Comparison of ENCODE assay signal across 26 cellular contexts in the genomic region with DNA sequence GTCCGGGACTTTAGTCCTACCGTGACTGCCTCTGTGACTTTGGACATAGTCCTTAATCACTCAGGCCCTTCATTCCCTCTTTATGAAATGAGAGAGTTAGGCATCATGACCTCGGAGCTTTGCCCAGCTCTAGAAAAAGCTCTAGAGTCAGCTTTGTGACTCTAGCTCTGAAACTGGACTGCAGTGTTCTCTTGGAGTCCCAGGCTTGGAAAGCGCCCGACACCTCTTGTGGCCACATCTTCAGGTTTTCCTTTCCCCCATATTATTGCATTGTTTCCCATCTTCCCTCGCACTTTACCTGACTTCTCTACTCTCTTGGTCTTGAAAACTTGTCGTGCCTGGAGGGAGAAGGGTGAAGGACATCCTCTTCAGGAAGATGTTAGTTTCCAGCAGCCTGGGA. TPM values are rescaled to one million over a fixed set of nuclear protein-coding genes. Genes with fewer than 3 reads are reported as not detected.
"Had no signal": no experiment of that assay in that cellular context is flagged by ENCODE, and none has a peak within 500 bp of the region (broad histone marks: within the 10 kb centered on the region; RNA-seq: fewer than 3 reads in every experiment).

No MANE protein-coding gene starts in this region.

- H3K27me3 Mint-ChIP-seq: stimulated activated naive CD8-positive, alpha-beta T cell treated with anti-CD3 and anti-CD28 coated beads, Interleukin-15, Interleukin-2, amounts not matched to agents 100 ng/mL and 50 ng/mL, for 24 hours had no signal

- H3K79me2 ChIP-seq: hepatocyte had no signal

- H3K4me1 Mint-ChIP-seq: mesothelial cell of epicardium, naive B cell, natural killer cell had no signal

- H3K27ac Mint-ChIP-seq: mesothelial cell of epicardium; naive B cell; natural killer cell; progenitor cell of endocrine pancreas; stimulated activated naive CD8-positive, alpha-beta T cell treated with anti-CD3 and anti-CD28 coated beads, Interleukin-15, Interleukin-2, amounts not matched to agents 100 ng/mL and 50 ng/mL, for 24 hours had no signal

- ATAC-seq: left colon, left lung, natural killer cell, right cardiac atrium had no signal

- H3K36me3 ChIP-seq: heart left ventricle, left lung, ovary, suprapubic skin, thoracic aorta, tibial artery, upper lobe of right lung had no signal

- H3K4me2 ChIP-seq: hepatocyte had no signal

- H3K27me3 ChIP-seq: heart left ventricle, hepatocyte, left lung, ovary, upper lobe of right lung had no signal

- H3K4me3 ChIP-seq: heart left ventricle, hepatocyte, left lung, lung, ovary, suprapubic skin, thoracic aorta, tibial artery, upper lobe of right lung had no signal

- H2AFZ ChIP-seq: hepatocyte had no signal

- H3K9me3 Mint-ChIP-seq: mesothelial cell of epicardium; naive B cell; natural killer cell; stimulated activated naive CD8-positive, alpha-beta T cell treated with anti-CD3 and anti-CD28 coated beads, Interleukin-15, Interleukin-2, amounts not matched to agents 100 ng/mL and 50 ng/mL, for 24 hours had no signal

- FAIRE-seq: kidney, urothelium cell line had no signal

- H3K36me3 Mint-ChIP-seq: mesothelial cell of epicardium, naive B cell, natural killer cell had no signal

- H3K4me3 Mint-ChIP-seq: mesothelial cell of epicardium; naive B cell; natural killer cell; stimulated activated naive CD8-positive, alpha-beta T cell treated with anti-CD3 and anti-CD28 coated beads, Interleukin-15, Interleukin-2, amounts not matched to agents 100 ng/mL and 50 ng/mL, for 24 hours had no signal

- H3K9me3 ChIP-seq: heart left ventricle, left lung, ovary, suprapubic skin, thoracic aorta, tibial artery, upper lobe of right lung had no signal

- H3K27ac ChIP-seq: heart left ventricle, hepatocyte, left lung, ovary, suprapubic skin, thoracic aorta, tibial artery, upper lobe of right lung had no signal

- DNase-seq: heart left ventricle; kidney; left colon; left lung; naive B cell; natural killer cell; ovary; right cardiac atrium; stimulated activated CD4-positive, alpha-beta T cell treated with anti-CD3 and anti-CD28 coated beads, Interleukin-12 subunit alpha, Interleukin-12 subunit beta, amount 100 ng/mL, for 4 hours; stimulated activated CD4-positive, alpha-beta T cell treated with anti-CD3 and anti-CD28 coated beads, Interleukin-15, amount 100 ng/mL, for 24 hours; stimulated activated CD4-positive, alpha-beta T cell treated with anti-CD3 and anti-CD28 coated beads, Interleukin-2, amount 100 ng/mL, for 24 hours; stimulated activated CD4-positive, alpha-beta T cell treated with anti-CD3 and anti-CD28 coated beads, Interleukin-4, amount 100 ng/mL, for 1 hour; stimulated activated naive CD4-positive, alpha-beta T cell; tibial artery; trophoblast cell; upper lobe of right lung had no signal

- H3K4me1 ChIP-seq: left lung, suprapubic skin, tibial artery, upper lobe of right lung had no signal

RNA-seq across cellular contexts. Expression of gene GPR61, which starts 17.6 kb away (rescaled TPM):
- total RNA-seq: kidney, left lung, lung, mesothelial cell of epicardium, omental fat pad, ovary, subcutaneous adipose tissue, thoracic aorta, upper lobe of right lung had no signal
- polyA plus RNA-seq: lung had no signal
